ENCODE assay signal across 8 cellular contexts in genomic region chr5:109455598-109456096, GRCh38. TPM values are rescaled to one million over a fixed set of nuclear protein-coding genes. Genes with fewer than 3 reads are reported as not detected.
DNase-seq lines count a peak whose midpoint lies in the region; ATAC-seq and TF ChIP-seq lines count a peak whose summit lies in the region.

No MANE protein-coding gene starts in this region.

- H3K4me3 ChIP-seq in coronary artery (peak overlapping the region; percentile 31), GM23338 (no peak overlapping the region)
- no peak overlapping the region for H3K4me3 ChIP-seq in naive thymus-derived CD4-positive, alpha-beta T cell (ENCODE audit: low read length)

- no peaks in the 10 kb centered on the region for H3K4me1 ChIP-seq in naive thymus-derived CD4-positive, alpha-beta T cell (ENCODE audit: control insufficient read depth in 2 of 2, insufficient read depth in 2 of 2, low read length in 2 of 2)
- H3K4me1 ChIP-seq in GM23338 (ENCODE audit: insufficient read depth): no peaks in the 10 kb centered on the region; the same call in 1 of the 2 replicates

- no peaks in the 10 kb centered on the region for H3K9me3 ChIP-seq in naive thymus-derived CD4-positive, alpha-beta T cell (ENCODE audit: control insufficient read depth in 2 of 3, low read length in 3 of 3)

- H4K20me1 ChIP-seq in GM23338 (replicated peaks; ENCODE audit: insufficient read depth): no peaks in the 10 kb centered on the region

- no peak for TF ChIP-seq CTCF in coronary artery (IDR thresholded peaks at IDR 0.05)
- no peak for TF ChIP-seq CTCF in GM23338 (conservative IDR thresholded peaks at IDR 0.05; ENCODE audit: low read depth in 2 of 2)

- H3K36me3 Mint-ChIP-seq in activated CD4-positive, alpha-beta T cell treated with anti-CD3 and anti-CD28 coated beads, Interleukin-2, amount 10 ng/mL, durations not matched to agents 24 days and 14 days (ENCODE audit: low read depth): no peaks in the 10 kb centered on the region
- peaks cover 0 to under 1% (median 0%) of the 10 kb centered on the region in 5 donors for H3K36me3 Mint-ChIP-seq in naive thymus-derived CD4-positive, alpha-beta T cell
- H3K36me3 Mint-ChIP-seq in GM23338 (ENCODE audit: low read depth): peaks cover 19% of the 10 kb centered on the region; the same call in 2 of the 3 replicates

- H3K27me3 ChIP-seq in naive thymus-derived CD4-positive, alpha-beta T cell (ENCODE audit: control insufficient read depth in 2 of 2, insufficient read depth in 2 of 2, low read length in 2 of 2): no peaks in the 10 kb centered on the region
- H3K27me3 ChIP-seq in GM23338 (ENCODE audit: insufficient read depth): no peaks in the 10 kb centered on the region

- no peak for DNase-seq in activated CD4-positive, alpha-beta T cell treated with anti-CD3 and anti-CD28 coated beads, Interleukin-2, amount 10 ng/mL, durations not matched to agents 24 days and 14 days
- no peak for DNase-seq in activated CD4-positive, alpha-beta T cell treated with anti-CD3 and anti-CD28 coated beads for 4 hours
- DNase-seq in NCI-H2227 treated with DMSO at 0.1 percent for 48 hours (lab: John Stamatoyannopoulos, UW) (peak; percentile 35), coronary artery (ENCODE audit: low spot score) (no peak), mucosa of gallbladder (ENCODE audit: low spot score) (peak; percentile 71), GM23338 (ENCODE audit: low spot score) (no peak)
- DNase-seq in naive thymus-derived CD4-positive, alpha-beta T cell: no peak

- ATAC-seq in HG02571 (IDR thresholded peaks at IDR 0.05; ENCODE audit: unreplicated experiment) (peak; percentile 100), GM23338 (no peak)
- no peak for ATAC-seq in naive thymus-derived CD4-positive, alpha-beta T cell

- no peak overlapping the region for H3K4me2 ChIP-seq in GM23338

- H2AFZ ChIP-seq in GM23338: no peak overlapping the region

- CTCF ChIA-PET in naive thymus-derived CD4-positive, alpha-beta T cell (lab: Charles Lee): no interaction called here

- no peaks in the 10 kb centered on the region; the same call in 1 of the 2 replicates for H3K9me2 ChIP-seq in GM23338 (ENCODE audit: insufficient read depth)

- H3K27me3 Mint-ChIP-seq in activated CD4-positive, alpha-beta T cell treated with anti-CD3 and anti-CD28 coated beads, Interleukin-2, amount 10 ng/mL, durations not matched to agents 24 days and 14 days: peaks cover 2% of the 10 kb centered on the region
- peaks cover 3 to 15% (median 5%) of the 10 kb centered on the region in 5 donors for H3K27me3 Mint-ChIP-seq in naive thymus-derived CD4-positive, alpha-beta T cell
- no peaks in the 10 kb centered on the region for H3K27me3 Mint-ChIP-seq in GM23338 (ENCODE audit: insufficient read depth, low read depth, poor library complexity)

- H3K27ac Mint-ChIP-seq in activated CD4-positive, alpha-beta T cell treated with anti-CD3 and anti-CD28 coated beads, Interleukin-2, amount 10 ng/mL, durations not matched to agents 24 days and 14 days: peak overlapping the region; percentile 34
- H3K27ac Mint-ChIP-seq in naive thymus-derived CD4-positive, alpha-beta T cell: peak overlapping the region in 1 of 9 donors; percentile 26
- no peak overlapping the region for H3K27ac Mint-ChIP-seq in GM23338

- peaks cover 4% of the 10 kb centered on the region for H3K4me1 Mint-ChIP-seq in activated CD4-positive, alpha-beta T cell treated with anti-CD3 and anti-CD28 coated beads, Interleukin-2, amount 10 ng/mL, durations not matched to agents 24 days and 14 days
- peaks cover 0 to 6% (median 0%) of the 10 kb centered on the region in 7 donors for H3K4me1 Mint-ChIP-seq in naive thymus-derived CD4-positive, alpha-beta T cell
- H3K4me1 Mint-ChIP-seq in GM23338: peaks cover 6% of the 10 kb centered on the region; the same call in 2 of the 3 replicates

- POLR2A ChIA-PET in naive thymus-derived CD4-positive, alpha-beta T cell (lab: Charles Lee): no interaction called here

- H3K27ac ChIP-seq in coronary artery: peak overlapping the region; percentile 4 to 63
- no peak overlapping the region for H3K27ac ChIP-seq in naive thymus-derived CD4-positive, alpha-beta T cell (ENCODE audit: low read depth, low read length)
- no peak overlapping the region for H3K27ac ChIP-seq in GM23338 (ENCODE audit: low read depth)

- intact Hi-C loops in activated CD4-positive, alpha-beta T cell treated with anti-CD3 and anti-CD28 coated beads, Interleukin-2, amount 10 ng/mL, durations not matched to agents 24 days and 14 days (cut with micrococcal nuclease): loop anchor here (5.0 kb wide), 1 partner anchor 43 kb away; no protein-coding TSS in a partner anchor
- intact Hi-C loops in naive thymus-derived CD4-positive, alpha-beta T cell (cut with micrococcal nuclease): no loop called here

- H3F3A ChIP-seq in GM23338 (replicated peaks; ENCODE audit: low read depth): no peaks in the 10 kb centered on the region

- H3K4me3 Mint-ChIP-seq in activated CD4-positive, alpha-beta T cell treated with anti-CD3 and anti-CD28 coated beads, Interleukin-2, amount 10 ng/mL, durations not matched to agents 24 days and 14 days: no peak overlapping the region
- H3K4me3 Mint-ChIP-seq in naive thymus-derived CD4-positive, alpha-beta T cell: no peak overlapping the region
- no peak overlapping the region for H3K4me3 Mint-ChIP-seq in GM23338

- no peaks in the 10 kb centered on the region for H3K36me3 ChIP-seq in naive thymus-derived CD4-positive, alpha-beta T cell (ENCODE audit: control insufficient read depth in 2 of 3, insufficient read depth in 3 of 3, low read length in 3 of 3)
- H3K36me3 ChIP-seq in GM23338 (ENCODE audit: insufficient read depth): peaks cover 4% of the 10 kb centered on the region; the same call in 1 of the 2 replicates

- H3K79me2 ChIP-seq in GM23338 (replicated peaks; ENCODE audit: insufficient read depth): no peaks in the 10 kb centered on the region

- no peaks in the 10 kb centered on the region for H3K9me3 Mint-ChIP-seq in activated CD4-positive, alpha-beta T cell treated with anti-CD3 and anti-CD28 coated beads, Interleukin-2, amount 10 ng/mL, durations not matched to agents 24 days and 14 days
- peaks cover 0 to 9% (median 0%) of the 10 kb centered on the region in 11 donors for H3K9me3 Mint-ChIP-seq in naive thymus-derived CD4-positive, alpha-beta T cell
- H3K9me3 Mint-ChIP-seq in GM23338: peaks cover 26% of the 10 kb centered on the region

RNA-seq across cellular contexts. Expression of gene PJA2, which starts 45.9 kb away (rescaled TPM):
- 39.4 and 40.6 TPM in 2 replicates for total RNA-seq in activated CD4-positive, alpha-beta T cell treated with anti-CD3 and anti-CD28 coated beads, Interleukin-2, amount 10 ng/mL, durations not matched to agents 24 days and 14 days
- 89.6 TPM for total RNA-seq in mucosa of gallbladder
- 10 to 100 TPM; 59.9 to 89.9 (median 76.2) TPM for total RNA-seq in naive thymus-derived CD4-positive, alpha-beta T cell
- polyA plus RNA-seq in naive thymus-derived CD4-positive, alpha-beta T cell: 10 to 100 TPM; 50.5 to 55.3 TPM
- 62.5 and 65.3 TPM in 2 replicates for total RNA-seq in GM23338 (2014; rRNA removed; shearing (Covaris generic))
- 30.3 and 31.5 TPM in 2 replicates for polyA plus RNA-seq in GM23338 (2016; fragmentation: Nextera tagmentation; extraction: Ambion mirVana)

Comparison
In these comparisons a context has a peak if more than half of its experiments do, and no peak if none do; other contexts are left out.
1. DNase-seq: peak in NCI-H2227 treated with DMSO at 0.1 percent for 48 hours (single experiment) and mucosa of gallbladder (single experiment); none in activated CD4-positive, alpha-beta T cell treated with anti-CD3 and anti-CD28 coated beads, Interleukin-2, amount 10 ng/mL, durations not matched to agents 24 days and 14 days (single experiment), activated CD4-positive, alpha-beta T cell treated with anti-CD3 and anti-CD28 coated beads for 4 hours (0 of 2), coronary artery (single experiment), naive thymus-derived CD4-positive, alpha-beta T cell (0 of 9) and GM23338 (single experiment).
2. H3K27ac ChIP-seq: peak in coronary artery (2 of 2); none in naive thymus-derived CD4-positive, alpha-beta T cell (single experiment) and GM23338 (single experiment).